In genomic region chr5:179618923-179619554, GRCh38 we compare ENCODE assay signal across 9 cellular contexts. TPM values are rescaled to one million over a fixed set of nuclear protein-coding genes. Genes with fewer than 3 reads are reported as not detected.
DNase-seq lines count a peak whose midpoint lies in the region; ATAC-seq, FAIRE-seq and TF ChIP-seq lines count a peak whose summit lies in the region.
"Had no signal": no experiment of that assay in that cellular context is flagged by ENCODE, and none has a peak within 500 bp of the region (broad histone marks: within the 10 kb centered on the region; RNA-seq: fewer than 3 reads in every experiment).

No MANE protein-coding gene starts in this region.

- TF ChIP-seq CTCF in A549 (IDR thresholded peaks at IDR 0.05) = no peak
- TF ChIP-seq CTCF in H9 (conservative IDR thresholded peaks at IDR 0.05) = no peak
- TF ChIP-seq CTCF in brain (conservative IDR thresholded peaks at IDR 0.05) = no peak

- no peak overlapping the region for H4K8ac ChIP-seq in H9 (replicated peaks; ENCODE audit: insufficient read length, low read depth, low read length)
- no peak overlapping the region for H4K8ac ChIP-seq in mesenchymal stem cell (ENCODE audit: low read length)
- H4K8ac ChIP-seq in neuronal stem cell (ENCODE audit: low read depth, low read length) = no peak overlapping the region

- no peak for ATAC-seq in A549

- peaks cover 29% of the 10 kb centered on the region for H3K79me2 ChIP-seq in H9 (ENCODE audit: insufficient read depth, low read length)

- peaks cover 10% of the 10 kb centered on the region for H3K79me1 ChIP-seq in H9 (ENCODE audit: insufficient read depth, low read depth, low read length, poor library complexity, severe bottlenecking)
- H3K79me1 ChIP-seq in mesenchymal stem cell (replicated peaks; ENCODE audit: low read length, poor library complexity, severe bottlenecking) = peaks cover 1% of the 10 kb centered on the region
- peaks cover 8% of the 10 kb centered on the region for H3K79me1 ChIP-seq in neuronal stem cell (ENCODE audit: low read depth, low read length)

- H3K4me3 ChIP-seq in A549 = peak overlapping the region; percentile 100
- H3K4me3 ChIP-seq in mesenchymal stem cell (ENCODE audit: insufficient read depth in 1 of 2, low read depth in 1 of 2, low read length in 2 of 2) = peak overlapping the region in 1 of 2 experiments; percentile 82
- H3K4me3 ChIP-seq in neuronal stem cell (ENCODE audit: low read length in 2 of 2) = peak overlapping the region in 1 of 2 donors; percentile 75

- no peak for TF ChIP-seq RAD21 in A549 (conservative IDR thresholded peaks at IDR 0.05 in 1 of 2, IDR thresholded peaks at IDR 0.05 in 1 of 2)

- H2AFZ ChIP-seq in H9 (ENCODE audit: low read length) (no peak overlapping the region), mesenchymal stem cell (ENCODE audit: low read depth, low read length) (no peak overlapping the region), neuronal stem cell (ENCODE audit: low read length) (no peak overlapping the region)

- peak overlapping the region; percentile 98 for H3K4me2 ChIP-seq in A549
- no peak overlapping the region for H3K4me2 ChIP-seq in H9 (ENCODE audit: insufficient read depth, insufficient read length, low read length)
- H3K4me2 ChIP-seq in mesenchymal stem cell (ENCODE audit: low read length, poor library complexity, severe bottlenecking) = peak overlapping the region; percentile 74
- H3K4me2 ChIP-seq in neuronal stem cell (ENCODE audit: insufficient read depth, low read length, poor library complexity, severe bottlenecking) = no peak overlapping the region

- H3K4me1 Mint-ChIP-seq in H9 (peaks cover 41 to 52% of the 10 kb centered on the region in 2 experiments), brain (peaks cover 70% of the 10 kb centered on the region)

- H3K4me1 ChIP-seq in A549 (peaks cover 55% of the 10 kb centered on the region), H9 (ENCODE audit: insufficient read depth, low read length) (peaks cover 3% of the 10 kb centered on the region), mesenchymal stem cell (ENCODE audit: control insufficient read depth, insufficient read depth, low read depth, low read length) (peaks cover 4% of the 10 kb centered on the region), neuronal stem cell (ENCODE audit: control insufficient read depth in 2 of 2, insufficient read depth in 1 of 2, low read depth in 1 of 2, low read length in 2 of 2) (peaks cover 3 to 27% of the 10 kb centered on the region in 2 donors)

- H3K23me2 ChIP-seq in H9 (ENCODE audit: insufficient read length, low read depth, low read length, poor library complexity, severe bottlenecking) = peaks cover 5% of the 10 kb centered on the region

- H2BK5ac ChIP-seq in H9 (ENCODE audit: insufficient read length, low read length) (no peak overlapping the region), mesenchymal stem cell (ENCODE audit: low read depth, low read length, poor library complexity, severe bottlenecking) (no peak overlapping the region), neuronal stem cell (ENCODE audit: low read length) (no peak overlapping the region)

- peak overlapping the region in 2 of 3 experiments; percentile 29 to 88; a peak in 3 of 7 replicates for H3K27ac Mint-ChIP-seq in H9
- H3K27ac Mint-ChIP-seq in brain = peak overlapping the region; percentile 4 to 85 (median 77)

- CTCF ChIA-PET in A549 (lab: Yijun Ruan, JAX) = interaction anchor here (1.1 kb wide), 1 partner anchor 12 kb away, joined by 3 read pairs; no protein-coding TSS in a partner anchor

- H3K27ac ChIP-seq in A549 (no peak overlapping the region), H9 (ENCODE audit: insufficient read length, low read depth, low read length) (no peak overlapping the region), mesenchymal stem cell (ENCODE audit: low read length, poor library complexity, severe bottlenecking) (no peak overlapping the region), neuronal stem cell (replicated peaks; ENCODE audit: low read length) (no peak overlapping the region)

- H3K27me3 ChIP-seq in H9 (ENCODE audit: insufficient read depth, low read length) (no peaks in the 10 kb centered on the region), mesenchymal stem cell (ENCODE audit: control insufficient read depth in 1 of 2, insufficient read depth in 1 of 2, low read length in 2 of 2) (no peaks in the 10 kb centered on the region), neuronal stem cell (ENCODE audit: control insufficient read depth in 3 of 3, insufficient read depth in 3 of 3, low read depth in 1 of 3, low read length in 3 of 3) (no peaks in the 10 kb centered on the region)

- H3K4me3 Mint-ChIP-seq in H9 = peak overlapping the region; percentile 57 to 73
- H3K4me3 Mint-ChIP-seq in brain = peak overlapping the region; percentile 82 to 100 (median 88)

- H3T11ph ChIP-seq in H9 (ENCODE audit: low read length) = no peak overlapping the region

- H2BK120ac ChIP-seq in H9 (ENCODE audit: low read depth, low read length, poor library complexity, severe bottlenecking) = no peak overlapping the region
- no peak overlapping the region for H2BK120ac ChIP-seq in mesenchymal stem cell (ENCODE audit: low read depth, low read length)
- H2BK120ac ChIP-seq in neuronal stem cell (ENCODE audit: low read depth, low read length) = no peak overlapping the region

- H2BK12ac ChIP-seq in H9 (ENCODE audit: insufficient read length, low read depth, low read length) = no peak overlapping the region
- no peak overlapping the region for H2BK12ac ChIP-seq in mesenchymal stem cell (ENCODE audit: low read length in 2 of 2)
- no peak overlapping the region for H2BK12ac ChIP-seq in neuronal stem cell (ENCODE audit: low read length)

- no peak overlapping the region for H3K56ac ChIP-seq in H9 (ENCODE audit: insufficient read length, low read depth, low read length)

- H3K9ac ChIP-seq in H9 (ENCODE audit: extremely low read depth, insufficient read length, low read length) (no peak overlapping the region), mesenchymal stem cell (ENCODE audit: low read length) (peak overlapping the region; percentile 91), neuronal stem cell (ENCODE audit: low read depth, low read length, poor library complexity) (no peak overlapping the region)

- 40% methylated on average over 6 of the region's 6 CpGs for WGBS in A549 (ENCODE audit: missing lambda C conversion rate)
- no CpG with 5 or more reads among the region's 6 CpGs for WGBS in H9 (ENCODE audit: extremely low coverage, insufficient read length, low lambda C conversion rate)
- 61% methylated on average over 3 of the region's 6 CpGs for WGBS in mesenchymal stem cell
- no CpG with 5 or more reads among the region's 6 CpGs for WGBS in neuronal stem cell (ENCODE audit: extremely low coverage in 2 of 2, insufficient read length in 2 of 2, insufficient replicate concordance in 1 of 2), 2 donors

- H3K9me3 ChIP-seq in A549 (no peaks in the 10 kb centered on the region), H9 (ENCODE audit: control insufficient read depth, low read depth, low read length) (no peaks in the 10 kb centered on the region), mesenchymal stem cell (ENCODE audit: control insufficient read depth, low read length) (no peaks in the 10 kb centered on the region), neuronal stem cell (replicated peaks in 1 of 2; ENCODE audit: control insufficient read depth in 2 of 2, insufficient read depth in 1 of 2, low read depth in 1 of 2, low read length in 2 of 2) (no peaks in the 10 kb centered on the region)

- no peak overlapping the region for H3K14ac ChIP-seq in H9 (ENCODE audit: insufficient read depth, low read length)
- H3K14ac ChIP-seq in mesenchymal stem cell (ENCODE audit: low read length in 2 of 2) = no peak overlapping the region
- H3K14ac ChIP-seq in neuronal stem cell (ENCODE audit: low read length) = no peak overlapping the region

- H3K27me3 Mint-ChIP-seq in H9 (ENCODE audit: low read depth) (peaks cover 3% of the 10 kb centered on the region; the same call in 1 of the 2 replicates), brain (peaks cover 16% of the 10 kb centered on the region)

- no peak overlapping the region for H3K23ac ChIP-seq in H9 (ENCODE audit: insufficient read length, low read depth, low read length)
- no peak overlapping the region for H3K23ac ChIP-seq in mesenchymal stem cell (ENCODE audit: low read length in 2 of 2)
- no peak overlapping the region for H3K23ac ChIP-seq in neuronal stem cell (ENCODE audit: low read depth, low read length, poor library complexity)

- no peak for TF ChIP-seq EP300 in A549 (IDR thresholded peaks at IDR 0.05)

- no peak for DNase-seq in A549 (ENCODE audit: low read depth in 1 of 2, low spot score in 1 of 2)
- no peak for DNase-seq in H9
- DNase-seq in mesenchymal stem cell = no peak
- DNase-seq in neuronal stem cell (ENCODE audit: low spot score) = no peak
- no peak for DNase-seq in G401 (ENCODE audit: low spot score)
- no peak for DNase-seq in NOMO-1 treated with dmso at 0.1 percent for 144 hours (lab: John Stamatoyannopoulos, UW; ENCODE audit: unreplicated experiment)
- no peak for DNase-seq in DMS53 (lab: John Stamatoyannopoulos, UW)
- DNase-seq: SHP77 had no signal

- H3K36me3 Mint-ChIP-seq in H9 (ENCODE audit: insufficient read depth in 1 of 3, low read depth in 3 of 3) (peaks cover 74 to 92% (median 88%) of the 10 kb centered on the region in 3 experiments), brain (peaks cover 90% of the 10 kb centered on the region)

- in situ Hi-C loops in G401 (cut with HindIII; ENCODE audit: low sequenced_read_pairs) = no loop called here

- TF ChIP-seq POLR2A in A549 (IDR thresholded peaks at IDR 0.05; ENCODE audit: low read length) = no peak

- peaks cover 2 to 3% of the 10 kb centered on the region in 2 experiments; a peak in 3 of 5 replicates for H3K9me3 Mint-ChIP-seq in H9
- peaks cover 0 to 6% (median 0%) of the 10 kb centered on the region in 5 experiments for H3K9me3 Mint-ChIP-seq in brain

- no peak overlapping the region for H4K91ac ChIP-seq in H9 (ENCODE audit: insufficient read length, low read depth, low read length)
- no peak overlapping the region for H4K91ac ChIP-seq in mesenchymal stem cell (ENCODE audit: low read length)
- no peak overlapping the region for H4K91ac ChIP-seq in neuronal stem cell (ENCODE audit: low read depth, low read length, poor library complexity)

- H4K5ac ChIP-seq in H9 (ENCODE audit: insufficient read length, low read depth, low read length) = no peak overlapping the region

- FAIRE-seq in A549 (lab: Jason Lieb, UNC) = no peak

- H3K36me3 ChIP-seq in mesenchymal stem cell (ENCODE audit: control insufficient read depth in 1 of 2, insufficient read depth in 2 of 2, low read depth in 1 of 2, low read length in 2 of 2) (peaks cover 19 to 85% of the 10 kb centered on the region in 2 experiments), neuronal stem cell (replicated peaks in 1 of 2; ENCODE audit: control insufficient read depth in 2 of 2, insufficient read depth in 2 of 2, low read length in 2 of 2) (peaks cover 39 to 87% of the 10 kb centered on the region in 2 donors)

- POLR2A ChIA-PET in A549 (lab: Yijun Ruan, JAX) = no interaction called here

- no peak overlapping the region for H2BK15ac ChIP-seq in H9 (ENCODE audit: low read depth, low read length)
- H2BK15ac ChIP-seq in mesenchymal stem cell (ENCODE audit: low read depth, poor library complexity, severe bottlenecking) = no peak overlapping the region
- H2BK15ac ChIP-seq in neuronal stem cell (ENCODE audit: low read length) = no peak overlapping the region

- H3K4ac ChIP-seq in H9 (ENCODE audit: low read depth, low read length) = no peak overlapping the region
- H3K4ac ChIP-seq in mesenchymal stem cell (ENCODE audit: low read depth in 1 of 2, low read length in 2 of 2) = no peak overlapping the region
- no peak overlapping the region for H3K4ac ChIP-seq in neuronal stem cell (ENCODE audit: low read length)

- H2AK5ac ChIP-seq in H9 (ENCODE audit: insufficient read length, low read length) = no peak overlapping the region
- H2AK5ac ChIP-seq in mesenchymal stem cell (ENCODE audit: low read length, severe bottlenecking) = no peak overlapping the region
- H2AK5ac ChIP-seq in neuronal stem cell (ENCODE audit: low read depth, low read length) = no peak overlapping the region

- H3K18ac ChIP-seq in H9 (ENCODE audit: insufficient read length, low read depth, low read length) = no peak overlapping the region
- no peak overlapping the region for H3K18ac ChIP-seq in mesenchymal stem cell (ENCODE audit: low read depth in 1 of 2, low read length in 2 of 2)
- H3K18ac ChIP-seq in neuronal stem cell (ENCODE audit: low read length) = no peak overlapping the region

- H2BK20ac ChIP-seq in H9 (ENCODE audit: low read depth, low read length, poor library complexity, severe bottlenecking) = no peak overlapping the region

- H4K20me1 ChIP-seq in H9 (ENCODE audit: control insufficient read depth, insufficient read depth, insufficient read length) = no peaks in the 10 kb centered on the region

RNA-seq across cellular contexts. Expression of gene HNRNPH1, which starts 4.4 kb away (rescaled TPM):
- polyA plus RNA-seq in A549 (2011; rRNA removed) (511 and 688 TPM in 2 replicates), A549 (2017; fragmentation: RNase III; extraction: RNeasy Plus Mini Kit Qiagen cat#74134 plus additional on column Dnase treatment) (1,576 to 1,720 TPM (median 1,580 TPM) in 3 replicates), brain (ENCODE audit: insufficient read depth, low read depth, low replicate concordance) (134 TPM)
- polyA plus RNA-seq in A549 (2012; cell fraction: cytosol; rRNA removed) = 178 and 211 TPM in 2 replicates
- polyA plus RNA-seq in A549 (2012; cell fraction: nucleus; rRNA removed) = 268 and 443 TPM in 2 replicates
- polyA minus RNA-seq in A549 (2011; rRNA and poly(A)+ RNA removed) = 579 and 670 TPM in 2 replicates
- total RNA-seq in H9 (2021) = 1,042 and 1,066 TPM in 2 replicates
- polyA plus RNA-seq in mesenchymal stem cell (2013, experiment 1 of 2) = 198 TPM
- polyA plus RNA-seq in mesenchymal stem cell (2013, experiment 2 of 2) = 190 TPM
- polyA plus RNA-seq in neuronal stem cell (2013, experiment 1 of 2) = 464 TPM
- 477 TPM for polyA plus RNA-seq in neuronal stem cell (2013, experiment 2 of 2)
- total RNA-seq in G401 (2014; rRNA removed; shearing (Covaris generic)) = 55.8 and 108 TPM in 2 replicates

Comparison
In these comparisons a context has a peak if more than half of its experiments do, and no peak if none do; other contexts are left out.
1. H3K4me2 ChIP-seq: peak in A549 (single experiment) and mesenchymal stem cell (single experiment); none in H9 (single experiment) and neuronal stem cell (single experiment).